In the genomic region with DNA sequence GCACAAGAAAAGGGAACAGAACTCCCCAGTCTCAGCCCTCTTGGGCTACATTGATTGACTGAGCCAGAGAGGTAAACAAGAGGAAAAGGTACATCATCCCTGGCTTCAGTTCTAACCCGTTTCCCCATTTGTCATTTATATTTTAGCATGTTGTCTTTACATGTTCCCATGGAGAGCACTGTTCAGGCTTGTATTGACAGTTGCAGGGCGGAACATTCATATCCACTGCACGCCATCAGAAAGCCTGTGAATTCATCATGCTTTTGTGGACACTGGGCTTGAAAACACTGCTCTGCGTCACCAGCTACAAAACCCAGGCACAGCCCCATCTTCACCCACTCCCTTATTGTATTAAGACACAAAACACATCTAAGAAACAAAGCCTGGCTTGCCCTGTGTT, we compare ENCODE assay signal across 27 cellular contexts.
"Had no signal": no experiment of that assay in that cellular context is flagged by ENCODE, and none has a peak within 500 bp of the region (broad histone marks: within the 10 kb centered on the region; RNA-seq: fewer than 3 reads in every experiment).

No MANE protein-coding gene starts in this region.

- H3K4me1 ChIP-seq: body of pancreas, breast epithelium, SJSA1 had no signal

- H3K9me3 ChIP-seq: body of pancreas, breast epithelium, SJSA1, SK-N-SH had no signal

- H3K27me3 ChIP-seq: body of pancreas, breast epithelium, SJSA1 had no signal

- H3K36me3 ChIP-seq: breast epithelium, SJSA1 had no signal

- H3K4me3 ChIP-seq: body of pancreas, breast epithelium, SJSA1 had no signal

- H3K27ac ChIP-seq: body of pancreas, breast epithelium, KMS-11, SJSA1 had no signal

- FAIRE-seq: astrocyte, TTC549 had no signal

- DNase-seq: activated CD4-positive, alpha-beta T cell treated with anti-CD3 and anti-CD28 coated beads for 36 hours; activated CD4-positive, alpha-beta T cell treated with anti-CD3 and anti-CD28 coated beads, Interleukin-2, amount 10 ng/mL, durations not matched to agents 7 days and 5 days; activated CD4-positive, alpha-beta T cell treated with anti-CD3 and anti-CD28 coated beads, Interleukin-2, amount 50 U/mL, for 48 hours; activated CD8-positive, alpha-beta T cell treated with anti-CD3 and anti-CD28 coated beads, Interleukin-2, amount 10 ng/mL, durations not matched to agents 7 days and 5 days; activated gamma-delta T cell; activated naive CD4-positive, alpha-beta T cell treated with Interleukin-2 at 50 U/mL for 16 hours; activated naive CD8-positive, alpha-beta T cell treated with anti-CD3 and anti-CD28 coated beads, Interleukin-2, amount 10 ng/mL, durations not matched to agents 7 days and 5 days; activated T-cell treated with anti-CD3 and anti-CD28 coated beads, Interleukin-2, amount 50 U/mL, for 24 hours; amygdala; body of pancreas; caudate nucleus; cerebellar nuclear complex; NCI-H1092 treated with DMSO at 0.1 percent for 48 hours; NCI-H1417; NCI-H146; NCI-H187; NCI-H2081; NCI-H2171; NCI-H2227 treated with DMSO at 0.1 percent for 48 hours; NCI-H524 treated with DMSO at 0.1 percent for 48 hours; SHP77 treated with DMSO at 0.1 percent for 48 hours; SK-N-SH had no signal
